Comparison of ENCODE assay signal across 10 cellular contexts in genomic region chr1:44777547-44777946, GRCh38. TPM values are rescaled to one million over a fixed set of nuclear protein-coding genes. Genes with fewer than 3 reads are reported as not detected.
A peak's percentile ranks its signal among the peaks of the same experiment; 100 is the strongest.
DNase-seq lines count a peak whose midpoint lies in the region; ATAC-seq and TF ChIP-seq lines count a peak whose summit lies in the region.
"Had no signal": no experiment of that assay in that cellular context is flagged by ENCODE, and none has a peak within 500 bp of the region (broad histone marks: within the 10 kb centered on the region; RNA-seq: fewer than 3 reads in every experiment).

No MANE protein-coding gene starts in this region.

- no peaks in the 10 kb centered on the region for H3K9me3 ChIP-seq in Caco-2
- H3K9me3 ChIP-seq in MM.1S (replicated peaks; ENCODE audit: insufficient read depth, low read length): no peaks in the 10 kb centered on the region
- H3K9me3 ChIP-seq in breast epithelium: no peaks in the 10 kb centered on the region
- H3K9me3 ChIP-seq in upper lobe of left lung: no peaks in the 10 kb centered on the region
- H3K9me3 ChIP-seq: heart left ventricle had no signal

- CTCF ChIA-PET in Caco-2 (lab: Charles Lee): no interaction called here

- peaks cover 41% of the 10 kb centered on the region for H3K79me2 ChIP-seq in MM.1S (ENCODE audit: low read length)

- no peaks in the 10 kb centered on the region for H3K27me3 Mint-ChIP-seq in Caco-2 (ENCODE audit: insufficient read depth, unreplicated experiment)
- H3K27me3 Mint-ChIP-seq in naive thymus-derived CD8-positive, alpha-beta T cell: no peaks in the 10 kb centered on the region

- no peak for DNase-seq in Caco-2
- DNase-seq in MM.1S: no peak
- DNase-seq in breast epithelium (ENCODE audit: low spot score in 2 of 2): no peak
- no peak for DNase-seq in naive thymus-derived CD8-positive, alpha-beta T cell
- DNase-seq in upper lobe of left lung: no peak
- no peak for DNase-seq in Kasumi-1 (lab: John Stamatoyannopoulos, UW)
- DNase-seq in GF-D8 (lab: John Stamatoyannopoulos, UW): no peak
- DNase-seq: heart left ventricle, NCI-H2171 treated with DMSO at 0.1 percent for 48 hours had no signal

- ATAC-seq in naive thymus-derived CD8-positive, alpha-beta T cell: no peak
- no peak for ATAC-seq in GM19328 (IDR thresholded peaks at IDR 0.05; ENCODE audit: unreplicated experiment)
- ATAC-seq in upper lobe of left lung (ENCODE audit: low FRiP score in 2 of 2): no peak
- ATAC-seq: heart left ventricle had no signal

- H3K9ac ChIP-seq in MM.1S (ENCODE audit: low read length): no peak overlapping the region; the same call in 1 of the 2 replicates

- H3K9me2 ChIP-seq in MM.1S (replicated peaks; ENCODE audit: insufficient read depth, low read length): no peaks in the 10 kb centered on the region

- no peak overlapping the region for H3K27ac ChIP-seq in MM.1S (ENCODE audit: low read length)
- H3K27ac ChIP-seq in breast epithelium: peak overlapping the region; percentile 45 to 96
- no peak overlapping the region for H3K27ac ChIP-seq in upper lobe of left lung

- TF ChIP-seq POLR2A in breast epithelium (IDR thresholded peaks at IDR 0.05) (no peak), upper lobe of left lung (IDR thresholded peaks at IDR 0.05) (no peak)

- H3K4me1 Mint-ChIP-seq in Caco-2 (ENCODE audit: low read depth, unreplicated experiment): no peaks in the 10 kb centered on the region
- peaks cover 23 to 42% (median 34%) of the 10 kb centered on the region in 4 donors for H3K4me1 Mint-ChIP-seq in naive thymus-derived CD8-positive, alpha-beta T cell

- POLR2A ChIA-PET in Caco-2 (lab: Charles Lee): no interaction called here
- POLR2A ChIA-PET in naive thymus-derived CD8-positive, alpha-beta T cell (lab: Charles Lee): interaction anchor here (0.5 to 5.3 kb wide), 6 partner anchors 9 to 234 kb away, joined by 3 to 109 read pairs (median 43); partner anchors contain the start of genes BEST4, HECTD3, RNU5D-1 and UROD

- no peak overlapping the region for H2AFZ ChIP-seq in MM.1S (ENCODE audit: low read length)

- 80 to 88% methylated on average over 7 to 14 of the region's 14 CpGs for WGBS in upper lobe of left lung, 2 donors

- intact Hi-C loops in Caco-2 (cut with micrococcal nuclease; ENCODE audit: unreplicated experiment) (no loop called here), breast epithelium (cut with DNase I; ENCODE audit: low total_unique reads) (loop anchor here (2.0 kb wide), 1 partner anchor 45 kb away; no protein-coding TSS in a partner anchor)

- peaks cover 4% of the 10 kb centered on the region for H3K36me3 ChIP-seq in Caco-2 (ENCODE audit: control insufficient read depth, insufficient read depth, low read length)
- H3K36me3 ChIP-seq in MM.1S (replicated peaks; ENCODE audit: insufficient read depth, low read length): peaks cover 18% of the 10 kb centered on the region
- no peaks in the 10 kb centered on the region for H3K36me3 ChIP-seq in breast epithelium
- peaks cover 11 to 62% (median 45%) of the 10 kb centered on the region in 4 donors for H3K36me3 ChIP-seq in upper lobe of left lung

- no TSS peak for BruUV-seq in Caco-2 (replicated peaks; lab: Mats Ljungman, UMichigan)

- H3K4me1 ChIP-seq in Caco-2: peaks cover 6% of the 10 kb centered on the region
- 0 out of 2 replicates have a peak, but pooled peaks cover 7% of the 10 kb centered on the region for H3K4me1 ChIP-seq in MM.1S (ENCODE audit: low read length)
- peaks cover 0 to 5% of the 10 kb centered on the region in 2 donors for H3K4me1 ChIP-seq in breast epithelium
- peaks cover 16 to 33% (median 24%) of the 10 kb centered on the region in 4 donors for H3K4me1 ChIP-seq in upper lobe of left lung

- H3K4me3 ChIP-seq in Caco-2 (ENCODE audit: low read depth, low read length) (no peak overlapping the region), MM.1S (ENCODE audit: low read length) (peak overlapping the region; percentile 98; the same call in 1 of the 2 replicates), breast epithelium (peak overlapping the region in 1 of 3 donors; percentile 85), upper lobe of left lung (peak overlapping the region in 1 of 4 donors; percentile 91)

- TF ChIP-seq CTCF in Caco-2 (IDR thresholded peaks at IDR 0.05; ENCODE audit: insufficient read depth in 1 of 2, low read depth in 1 of 2, low read length in 1 of 2, severe bottlenecking in 1 of 2, unreplicated experiment in 1 of 2) (no peak), MM.1S (IDR thresholded peaks at IDR 0.05; ENCODE audit: low read length) (no peak), breast epithelium (IDR thresholded peaks at IDR 0.05) (no peak), upper lobe of left lung (IDR thresholded peaks at IDR 0.05) (no peak)

- H3K36me3 Mint-ChIP-seq in Caco-2 (ENCODE audit: insufficient read depth, unreplicated experiment): peaks cover 78% of the 10 kb centered on the region
- peaks cover 0 to 60% (median 18%) of the 10 kb centered on the region in 3 donors for H3K36me3 Mint-ChIP-seq in naive thymus-derived CD8-positive, alpha-beta T cell

- peaks cover 48% of the 10 kb centered on the region for H3F3A ChIP-seq in MM.1S (ENCODE audit: insufficient read depth, low read length)

- H3K27me3 ChIP-seq in Caco-2 (replicated peaks; ENCODE audit: control insufficient read depth, insufficient read depth, low read length) (no peaks in the 10 kb centered on the region), MM.1S (replicated peaks; ENCODE audit: insufficient read depth, low read length) (no peaks in the 10 kb centered on the region), breast epithelium (no peaks in the 10 kb centered on the region), upper lobe of left lung (no peaks in the 10 kb centered on the region)
- H3K27me3 ChIP-seq: heart left ventricle had no signal

- H3K27ac Mint-ChIP-seq in Caco-2 (ENCODE audit: unreplicated experiment): no peak overlapping the region
- H3K27ac Mint-ChIP-seq in naive thymus-derived CD8-positive, alpha-beta T cell: peak overlapping the region; percentile 57 to 98 (median 86)

- H4K20me1 ChIP-seq in MM.1S (ENCODE audit: insufficient read depth, low read length): peaks cover 11% of the 10 kb centered on the region; the same call in 1 of the 2 replicates

- peak overlapping the region; percentile 81 for H3K4me3 Mint-ChIP-seq in Caco-2 (ENCODE audit: unreplicated experiment)
- peak overlapping the region; percentile 51 to 97 (median 90) for H3K4me3 Mint-ChIP-seq in naive thymus-derived CD8-positive, alpha-beta T cell

- H3K4me2 ChIP-seq in MM.1S (ENCODE audit: low read depth, low read length): peak overlapping the region; percentile 74; the same call in 1 of the 2 replicates

- no peaks in the 10 kb centered on the region for H3K9me3 Mint-ChIP-seq in Caco-2 (ENCODE audit: unreplicated experiment)
- H3K9me3 Mint-ChIP-seq in naive thymus-derived CD8-positive, alpha-beta T cell: no peaks in the 10 kb centered on the region

- no peak for TF ChIP-seq EP300 in upper lobe of left lung (IDR thresholded peaks at IDR 0.05)

RNA-seq across cellular contexts. Expression of gene RPS8, which starts 2.2 kb away (rescaled TPM):
- 1,451 and 1,467 TPM in 2 replicates for total RNA-seq in Caco-2 (2022)
- 1,000 to 10,000 TPM; 2,158 to 3,355 (median 2,591) TPM for total RNA-seq in breast epithelium
- total RNA-seq in naive thymus-derived CD8-positive, alpha-beta T cell: 1,000 to 10,000 TPM; 2,208 to 2,330 TPM
- 1,000 to 10,000 TPM; 1,336 to 1,571 (median 1,431) TPM for polyA plus RNA-seq in naive thymus-derived CD8-positive, alpha-beta T cell
- 1,000 to 10,000 TPM in 4 of 6 donors, 100 to 1,000 TPM in 2; 507 to 1,439 (median 1,183) TPM for total RNA-seq in upper lobe of left lung

RNA-seq across cellular contexts. Expression of gene BEST4, which starts 10.4 kb away (rescaled TPM):
- total RNA-seq in Caco-2 (2022): not detected in 2 replicates
- total RNA-seq in breast epithelium: under 1 TPM in 2 of 3 donors, not detected in 1; 0.15 to 0.66 TPM
- 1 to 10 TPM; 1.6 to 2.2 TPM for total RNA-seq in naive thymus-derived CD8-positive, alpha-beta T cell
- under 1 TPM in 2 of 3 donors, not detected in 1; 0.29 to 0.32 TPM for polyA plus RNA-seq in naive thymus-derived CD8-positive, alpha-beta T cell
- total RNA-seq in upper lobe of left lung: 1 to 10 TPM in 3 of 6 donors, under 1 TPM in 3; 0.30 to 9.1 (median 0.81) TPM

RNA-seq across cellular contexts. Expression of gene PLK3, which starts 22.6 kb away (rescaled TPM):
- total RNA-seq in Caco-2 (2022) (3.2 and 5.2 TPM in 2 replicates), breast epithelium (10 to 100 TPM; 13.6 to 29.0 (median 21.6) TPM), upper lobe of left lung (10 to 100 TPM; 24.9 to 72.4 (median 49.6) TPM)
- total RNA-seq in naive thymus-derived CD8-positive, alpha-beta T cell: 100 to 1,000 TPM; 139 to 140 TPM
- polyA plus RNA-seq in naive thymus-derived CD8-positive, alpha-beta T cell: 10 to 100 TPM; 14.3 to 36.0 (median 25.5) TPM

RNA-seq across cellular contexts. Expression of gene DYNLT4, which starts 29.6 kb away (rescaled TPM):
- total RNA-seq in Caco-2 (2022): not detected in 2 replicates
- 1 to 10 TPM in 2 of 3 donors, under 1 TPM in 1; 0.80 to 2.0 (median 1.3) TPM for total RNA-seq in breast epithelium
- total RNA-seq in naive thymus-derived CD8-positive, alpha-beta T cell: 1 to 10 TPM; 1.2 to 2.1 TPM
- polyA plus RNA-seq in naive thymus-derived CD8-positive, alpha-beta T cell: under 1 TPM in 2 of 3 donors, not detected in 1; 0.24 to 0.86 TPM
- 10 to 100 TPM in 4 of 6 donors, 1 to 10 TPM in 2; 1.2 to 38.8 (median 10.9) TPM for total RNA-seq in upper lobe of left lung

RNA-seq across cellular contexts. Expression of gene BTBD19, which starts 30.8 kb away (rescaled TPM):
- total RNA-seq in Caco-2 (2022) (0.53 and 1.6 TPM in 2 replicates), breast epithelium (1 to 10 TPM; 3.8 to 7.0 (median 6.9) TPM), upper lobe of left lung (10 to 100 TPM in 4 of 6 donors, 1 to 10 TPM in 2; 5.1 to 63.9 (median 17.8) TPM)
- total RNA-seq in naive thymus-derived CD8-positive, alpha-beta T cell: 1 to 10 TPM; 6.5 to 8.8 TPM
- polyA plus RNA-seq in naive thymus-derived CD8-positive, alpha-beta T cell: under 1 TPM; 0.16 to 0.47 (median 0.44) TPM

Comparison
In these comparisons a context has a peak if more than half of its experiments do, and no peak if none do; other contexts are left out.
1. H3K27ac ChIP-seq: peak in breast epithelium (2 of 2); none in MM.1S (single experiment) and upper lobe of left lung (0 of 4).